17 cellular contexts compared by ENCODE assay signal in genomic region chr12:105740337-105740736, GRCh38.
DNase-seq lines count a peak whose midpoint lies in the region; TF ChIP-seq lines count a peak whose summit lies in the region.
"Had no signal": no experiment of that assay in that cellular context is flagged by ENCODE, and none has a peak within 500 bp of the region (broad histone marks: within the 10 kb centered on the region; RNA-seq: fewer than 3 reads in every experiment).

No MANE protein-coding gene starts in this region.

- peaks cover 15% of the 10 kb centered on the region for H3K27me3 Mint-ChIP-seq in neural progenitor cell (ENCODE audit: insufficient read depth, low read depth)
- H3K27me3 Mint-ChIP-seq: stimulated activated memory B cell treated with anti-CD40 and anti-IgM and Interleukin-4, amounts not matched to agents 10 μg/mL and 1 μg/mL and 100 μg/mL, for 72 hours had no signal

- H3K9me2 ChIP-seq in OCI-LY7 (ENCODE audit: insufficient read depth, low read length), result no peaks in the 10 kb centered on the region

- intact Hi-C loops in dorsolateral prefrontal cortex (cut with DNase I), result loop anchor here in 1 of 2 donors (2.0 to 10.0 kb wide), 2 partner anchors 82 to 194 kb away; no protein-coding TSS in a partner anchor
- intact Hi-C loops in OCI-LY7 (cut with micrococcal nuclease; ENCODE audit: unreplicated experiment), result no loop called here

- no TSS peak for BruUV-seq in OCI-LY7 (replicated peaks; lab: Mats Ljungman, UMichigan)

- peaks cover 12% of the 10 kb centered on the region for H3F3A ChIP-seq in neural progenitor cell (ENCODE audit: low read depth)

- peaks cover 24% of the 10 kb centered on the region for H3K4me1 Mint-ChIP-seq in neural progenitor cell
- H3K4me1 Mint-ChIP-seq: stimulated activated memory B cell treated with anti-CD40 and anti-IgM and Interleukin-4, amounts not matched to agents 10 μg/mL and 1 μg/mL and 100 μg/mL, for 72 hours had no signal

- POLR2A ChIA-PET in OCI-LY7 (lab: Charles Lee), result no interaction called here

- no peaks in the 10 kb centered on the region for H4K20me1 ChIP-seq in neural progenitor cell (ENCODE audit: low read depth)
- H4K20me1 ChIP-seq in OCI-LY7 (ENCODE audit: insufficient read depth, low read length), result no peaks in the 10 kb centered on the region

- H3K79me2 ChIP-seq in neural progenitor cell (ENCODE audit: low read depth) (no peaks in the 10 kb centered on the region), OCI-LY7 (ENCODE audit: insufficient read depth, low read depth, low read length) (no peaks in the 10 kb centered on the region)

- no peak overlapping the region for H3K9ac ChIP-seq in neural progenitor cell

- peak overlapping the region in 44 of 59 donors; percentile 1 to 90 (median 66) for H3K27ac ChIP-seq in dorsolateral prefrontal cortex
- no peak overlapping the region for H3K27ac ChIP-seq in neural progenitor cell
- no peak overlapping the region for H3K27ac ChIP-seq in OCI-LY7 (ENCODE audit: low read depth, low read length, poor library complexity, severe bottlenecking)
- H3K27ac ChIP-seq: brain microvascular endothelial cell, thyroid gland had no signal

- TF ChIP-seq CTCF in dorsolateral prefrontal cortex (IDR thresholded peaks at IDR 0.05 in 54 of 56, conservative IDR thresholded peaks at IDR 0.05 in 2 of 56; ENCODE audit: low read depth in 1 of 56, partially characterized antibody in 56 of 56) (no peak), neural progenitor cell (IDR thresholded peaks at IDR 0.05) (no peak), OCI-LY7 (conservative IDR thresholded peaks at IDR 0.05; ENCODE audit: low read length) (no peak)

- no peaks in the 10 kb centered on the region for H3K9me3 Mint-ChIP-seq in neural progenitor cell
- H3K9me3 Mint-ChIP-seq: activated naive CD4-positive, alpha-beta T cell treated with anti-CD3 and anti-CD28 coated beads, Interleukin-2, amount 50 U/mL, for 72 hours; activated T-cell treated with anti-CD3 and anti-CD28 coated beads, Interleukin-2, amount 50 U/mL, for 72 hours; HFFc6; stimulated activated memory B cell treated with anti-CD40 and anti-IgM and Interleukin-4, amounts not matched to agents 10 μg/mL and 1 μg/mL and 100 μg/mL, for 72 hours had no signal

- in situ Hi-C loops in G401 (cut with HindIII; ENCODE audit: low sequenced_read_pairs), result no loop called here

- H3K4me3 ChIP-seq in dorsolateral prefrontal cortex (peak overlapping the region in 3 of 59 donors; percentile 6 to 40 (median 28)), neural progenitor cell (no peak overlapping the region), OCI-LY7 (ENCODE audit: low read depth, low read length, poor library complexity, severe bottlenecking) (no peak overlapping the region)
- H3K4me3 ChIP-seq: gastroesophageal sphincter, thyroid gland had no signal

- H3K36me3 Mint-ChIP-seq in neural progenitor cell, result peaks cover 2% of the 10 kb centered on the region
- H3K36me3 Mint-ChIP-seq: activated naive CD4-positive, alpha-beta T cell treated with anti-CD3 and anti-CD28 coated beads, Interleukin-2, amount 50 U/mL, for 72 hours; stimulated activated memory B cell treated with anti-CD40 and anti-IgM and Interleukin-4, amounts not matched to agents 10 μg/mL and 1 μg/mL and 100 μg/mL, for 72 hours had no signal

- peak overlapping the region; percentile 51 for H3K4me2 ChIP-seq in neural progenitor cell
- H3K4me2 ChIP-seq in OCI-LY7 (ENCODE audit: low read length), result no peak overlapping the region

- peaks cover 42% of the 10 kb centered on the region for H3K4me1 ChIP-seq in neural progenitor cell
- no peaks in the 10 kb centered on the region for H3K4me1 ChIP-seq in OCI-LY7 (ENCODE audit: insufficient read depth, low read length, poor library complexity, severe bottlenecking)

- H3K36me3 ChIP-seq in neural progenitor cell, result no peaks in the 10 kb centered on the region
- no peaks in the 10 kb centered on the region for H3K36me3 ChIP-seq in OCI-LY7 (ENCODE audit: insufficient read depth, low read length)
- H3K36me3 ChIP-seq: brain microvascular endothelial cell, gastroesophageal sphincter, thyroid gland had no signal

- CTCF ChIA-PET in OCI-LY7 (lab: Charles Lee; ENCODE audit: unreplicated experiment), result no interaction called here

- H3K9me3 ChIP-seq in neural progenitor cell (ENCODE audit: low read depth), result no peaks in the 10 kb centered on the region
- no peaks in the 10 kb centered on the region for H3K9me3 ChIP-seq in OCI-LY7 (ENCODE audit: low read length)
- H3K9me3 ChIP-seq: gastroesophageal sphincter, thyroid gland had no signal

- H3K27ac Mint-ChIP-seq in neural progenitor cell, result no peak overlapping the region
- H3K27ac Mint-ChIP-seq: activated naive CD4-positive, alpha-beta T cell treated with anti-CD3 and anti-CD28 coated beads, Interleukin-2, amount 50 U/mL, for 72 hours; activated T-cell treated with anti-CD3 and anti-CD28 coated beads, Interleukin-2, amount 50 U/mL, for 72 hours; HFFc6; stimulated activated memory B cell treated with anti-CD40 and anti-IgM and Interleukin-4, amounts not matched to agents 10 μg/mL and 1 μg/mL and 100 μg/mL, for 72 hours had no signal

- no peak overlapping the region for H2AFZ ChIP-seq in neural progenitor cell (replicated peaks)
- H2AFZ ChIP-seq in OCI-LY7 (ENCODE audit: low read length), result no peak overlapping the region

- H3K4me3 Mint-ChIP-seq in neural progenitor cell, result no peak overlapping the region
- H3K4me3 Mint-ChIP-seq: activated T-cell treated with anti-CD3 and anti-CD28 coated beads, Interleukin-2, amount 50 U/mL, for 72 hours; HFFc6; stimulated activated memory B cell treated with anti-CD40 and anti-IgM and Interleukin-4, amounts not matched to agents 10 μg/mL and 1 μg/mL and 100 μg/mL, for 72 hours had no signal

- DNase-seq in G401 (ENCODE audit: low spot score) (peak; percentile 84), NCI-H1694 (lab: John Stamatoyannopoulos, UW) (peak; percentile 12), dorsolateral prefrontal cortex (peak in 1 of 10 donors; percentile 45), neural progenitor cell (ENCODE audit: low spot score) (peak; percentile 66), OCI-LY7 (ENCODE audit: low spot score) (no peak), pons (ENCODE audit: low spot score) (no peak), SIG-M5 (lab: John Stamatoyannopoulos, UW) (no peak)
- DNase-seq: activated CD8-positive, alpha-beta memory T cell treated with anti-CD3 and anti-CD28 coated beads for 24 hours; activated T-cell treated with anti-CD3 and anti-CD28 coated beads, Interleukin-2, amount 50 U/mL, for 72 hours; brain microvascular endothelial cell; KBM-7; NCI-H526 treated with DMSO at 0.1 percent for 48 hours had no signal

- H3K27me3 ChIP-seq in dorsolateral prefrontal cortex (no peaks in the 10 kb centered on the region), neural progenitor cell (no peaks in the 10 kb centered on the region)
- H3K27me3 ChIP-seq: brain microvascular endothelial cell, gastroesophageal sphincter, thyroid gland had no signal

Comparison
In these comparisons a context has a peak if more than half of its experiments do, and no peak if none do; other contexts are left out.
1. DNase-seq: peak in G401 (single experiment), NCI-H1694 (single experiment) and neural progenitor cell (single experiment); none in OCI-LY7 (single experiment), pons (single experiment) and SIG-M5 (single experiment).
2. H3K27ac ChIP-seq: peak in dorsolateral prefrontal cortex (44 of 59); none in neural progenitor cell (single experiment) and OCI-LY7 (single experiment).